ENCODE assay signal across 10 cellular contexts in genomic region chr3:111598139-111598538, GRCh38. TPM values are rescaled to one million over a fixed set of nuclear protein-coding genes. Genes with fewer than 3 reads are reported as not detected.
"Had no signal": no experiment of that assay in that cellular context is flagged by ENCODE, and none has a peak within 500 bp of the region (broad histone marks: within the 10 kb centered on the region; RNA-seq: fewer than 3 reads in every experiment).

No MANE protein-coding gene starts in this region.

- H3K27me3 ChIP-seq: esophagus squamous epithelium had no signal

- H3K4me1 ChIP-seq: lower lobe of right lung had no signal

- H3K4me3 ChIP-seq: esophagus squamous epithelium, lower lobe of right lung, smooth muscle cell had no signal

- H3K27ac Mint-ChIP-seq: mesothelial cell of epicardium had no signal

- H3K9me3 ChIP-seq: esophagus squamous epithelium, lower lobe of right lung had no signal

- H3K9me3 Mint-ChIP-seq: mesothelial cell of epicardium had no signal

- FAIRE-seq: astrocyte, colon had no signal

- H3K36me3 Mint-ChIP-seq: mesothelial cell of epicardium had no signal

- H3K4me2 ChIP-seq: smooth muscle cell had no signal

- H3K36me3 ChIP-seq: esophagus squamous epithelium, lower lobe of right lung had no signal

- DNase-seq: activated CD4-positive, alpha-beta T cell treated with anti-CD3 and anti-CD28 coated beads for 4 hours; esophagus squamous epithelium; left cardiac atrium; lower lobe of right lung; posterior cingulate gyrus; SHP77 treated with DMSO at 0.1 percent for 48 hours had no signal

- H3K4me3 Mint-ChIP-seq: mesothelial cell of epicardium had no signal

- ATAC-seq: left cardiac atrium, lower lobe of right lung had no signal

- H3K27ac ChIP-seq: esophagus squamous epithelium, lower lobe of right lung had no signal

RNA-seq across cellular contexts. Expression of gene ZBED2, which starts 3.0 kb away (rescaled TPM):
- total RNA-seq: left cardiac atrium, mesothelial cell of epicardium had no signal
